Comparison of ENCODE assay signal across 8 cellular contexts in genomic region chr16:61948414-61948813, GRCh38.
"Had no signal": no experiment of that assay in that cellular context is flagged by ENCODE, and none has a peak within 500 bp of the region (broad histone marks: within the 10 kb centered on the region; RNA-seq: fewer than 3 reads in every experiment).

No MANE protein-coding gene starts in this region.

- H3K27ac Mint-ChIP-seq: IgD-negative memory B cell had no signal

- H3K4me2 ChIP-seq: KMS-11 had no signal

- H3K4me1 Mint-ChIP-seq: IgD-negative memory B cell had no signal

- H3K9ac ChIP-seq: KMS-11 had no signal

- ATAC-seq: HepG2, K562 had no signal

- H3K4me3 ChIP-seq: K562 had no signal

- H3K27ac ChIP-seq: HL-60, KMS-11 had no signal

- H3K36me3 Mint-ChIP-seq: IgD-negative memory B cell had no signal

- H3K4me3 Mint-ChIP-seq: IgD-negative memory B cell had no signal

- DNase-seq: IMR-90, KBM-7, KG1 had no signal

- H3K27me3 Mint-ChIP-seq: IgD-negative memory B cell had no signal
